9 cellular contexts compared by ENCODE assay signal in the genomic region with DNA sequence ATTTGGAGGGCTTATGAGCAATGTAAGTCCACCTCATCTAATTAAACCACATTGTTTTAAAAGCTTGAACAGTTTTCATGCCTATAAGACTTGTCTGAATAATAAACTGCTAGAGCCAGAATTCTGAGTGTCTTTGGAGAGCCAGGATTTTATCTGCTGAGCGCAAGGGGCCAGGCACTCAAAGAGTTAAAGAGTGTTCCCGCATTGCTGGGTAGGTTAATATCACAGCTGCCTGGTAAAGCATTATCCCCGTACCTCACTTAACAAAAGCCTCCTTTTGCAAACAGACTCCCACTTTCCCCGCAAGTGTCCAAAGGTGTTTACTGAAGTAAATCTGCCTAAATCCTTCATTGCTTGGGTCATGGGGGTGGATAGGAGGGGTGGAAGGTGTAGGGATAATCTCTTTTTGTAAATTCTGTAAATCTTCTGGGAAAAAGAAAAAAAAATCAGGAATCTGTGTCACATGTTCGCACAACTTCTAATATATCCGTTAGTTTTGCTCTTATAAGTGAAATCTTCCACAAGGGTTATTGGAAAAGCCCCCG. TPM values are rescaled to one million over a fixed set of nuclear protein-coding genes. Genes with fewer than 3 reads are reported as not detected.
DNase-seq lines count a peak whose midpoint lies in the region; ATAC-seq and TF ChIP-seq lines count a peak whose summit lies in the region.
"Had no signal": no experiment of that assay in that cellular context is flagged by ENCODE, and none has a peak within 500 bp of the region (broad histone marks: within the 10 kb centered on the region; RNA-seq: fewer than 3 reads in every experiment).

No MANE protein-coding gene starts in this region.

- H3K9me3 ChIP-seq in muscle layer of duodenum (ENCODE audit: control insufficient read depth in 1 of 2, low read length in 2 of 2) (no peaks in the 10 kb centered on the region), transverse colon (no peaks in the 10 kb centered on the region)
- H3K9me3 ChIP-seq: SK-N-SH had no signal

- H3K27me3 ChIP-seq in muscle layer of duodenum (ENCODE audit: low read depth, low read length) (no peaks in the 10 kb centered on the region), transverse colon (peaks cover 48% of the 10 kb centered on the region)

- peaks cover 69% of the 10 kb centered on the region for H3K4me1 Mint-ChIP-seq in activated T-cell treated with anti-CD3 and anti-CD28 coated beads, Interleukin-2, amount 50 U/mL, for 4 hours (ENCODE audit: low read depth)

- H3K27me3 Mint-ChIP-seq in activated T-cell treated with anti-CD3 and anti-CD28 coated beads, Interleukin-2, amount 50 U/mL, for 4 hours (ENCODE audit: low read depth): peaks cover 39% of the 10 kb centered on the region

- H3K27ac ChIP-seq in coronary artery (peak overlapping the region; percentile 86 to 93), muscle layer of duodenum (ENCODE audit: low read length) (peak overlapping the region; percentile 97), transverse colon (peak overlapping the region; percentile 87 to 91 (median 88)), RWPE1 (no peak overlapping the region)

- TF ChIP-seq EP300 in transverse colon (IDR thresholded peaks at IDR 0.05; ENCODE audit: low read depth): no peak

- H3K4me1 ChIP-seq in muscle layer of duodenum (ENCODE audit: control insufficient read depth in 1 of 2, insufficient read depth in 2 of 2, low read length in 2 of 2) (peaks cover 10 to 13% of the 10 kb centered on the region in 2 donors), transverse colon (peaks cover 0 to 21% (median 0%) of the 10 kb centered on the region in 4 donors)

- no peaks in the 10 kb centered on the region for H3K9me3 Mint-ChIP-seq in activated T-cell treated with anti-CD3 and anti-CD28 coated beads, Interleukin-2, amount 50 U/mL, for 4 hours

- POLR2A ChIA-PET in RWPE1 (lab: Yijun Ruan, JAX; ENCODE audit: low non-redundant PET): no interaction called here

- peaks cover 3% of the 10 kb centered on the region for H3K36me3 Mint-ChIP-seq in activated T-cell treated with anti-CD3 and anti-CD28 coated beads, Interleukin-2, amount 50 U/mL, for 4 hours (ENCODE audit: insufficient read depth)

- 51 to 55% methylated on average over 5 to 7 of the region's 7 CpGs for WGBS in transverse colon (ENCODE audit: low coverage in 1 of 2), 2 donors

- H3K4me3 Mint-ChIP-seq in activated T-cell treated with anti-CD3 and anti-CD28 coated beads, Interleukin-2, amount 50 U/mL, for 4 hours: peak overlapping the region; percentile 39

- H3K4me3 ChIP-seq in coronary artery: peak overlapping the region; percentile 78
- H3K4me3 ChIP-seq in muscle layer of duodenum (ENCODE audit: low read depth in 1 of 2, low read length in 2 of 2): peak overlapping the region; percentile 24 to 40
- no peak overlapping the region for H3K4me3 ChIP-seq in transverse colon

- no peak for ATAC-seq in activated T-cell treated with anti-CD3 and anti-CD28 coated beads, Interleukin-2, amount 50 U/mL, for 4 hours

- in situ Hi-C loops in transverse colon (cut with MboI; ENCODE audit: low pct_ligation_motif_present in 1 of 4, low pct_unique_long_range_greater_than_20kb in 1 of 4, low sequenced_read_pairs in 3 of 4): loop anchor here in 2 of 4 donors (25.0 kb wide), 2 partner anchors 572 to 1253 kb away; no protein-coding TSS in a partner anchor

- TF ChIP-seq CTCF in coronary artery (IDR thresholded peaks at IDR 0.05) (no peak), transverse colon (IDR thresholded peaks at IDR 0.05) (no peak), RWPE1 (conservative IDR thresholded peaks at IDR 0.05; ENCODE audit: low read depth) (no peak)

- no peak for DNase-seq in activated T-cell treated with anti-CD3 and anti-CD28 coated beads, Interleukin-2, amount 50 U/mL, for 4 hours
- DNase-seq in activated T-cell treated with anti-CD3 and anti-CD28 coated beads, Interleukin-2, amount 50 U/mL, for 1 hour: no peak
- DNase-seq in coronary artery (ENCODE audit: low spot score): no peak
- DNase-seq in transverse colon: no peak
- no peak for DNase-seq in stimulated activated CD4-positive, alpha-beta T cell treated with anti-CD3 and anti-CD28 coated beads, Interleukin-12 subunit alpha, Interleukin-12 subunit beta, amount 100 ng/mL, for 4 hours
- DNase-seq in SHP77 treated with DMSO at 0.1 percent for 48 hours (lab: John Stamatoyannopoulos, UW): no peak
- DNase-seq in RWPE1 (ENCODE audit: low spot score): no peak
- DNase-seq: SK-N-SH had no signal

- no peak for TF ChIP-seq POLR2A in transverse colon (IDR thresholded peaks at IDR 0.05)

- H3K36me3 ChIP-seq in muscle layer of duodenum (ENCODE audit: control insufficient read depth in 1 of 2, insufficient read depth in 2 of 2, low read length in 2 of 2): no peaks in the 10 kb centered on the region
- H3K36me3 ChIP-seq in transverse colon: no peaks in the 10 kb centered on the region

- CTCF ChIA-PET in RWPE1 (lab: Yijun Ruan, JAX): no interaction called here

- intact Hi-C loops in transverse colon (cut with DNase I; ENCODE audit: low total_unique reads): no loop called here

RNA-seq across cellular contexts. Expression of a gene that starts 10.8 kb away (rescaled TPM):
- 10 to 100 TPM; 14.4 to 35.9 (median 25.1) TPM for total RNA-seq in activated T-cell treated with anti-CD3 and anti-CD28 coated beads, Interleukin-2, amount 50 U/mL, for 4 hours
- 10 to 100 TPM; 19.8 to 69.6 (median 42.9) TPM for total RNA-seq in transverse colon

Comparison
In these comparisons a context has a peak if more than half of its experiments do, and no peak if none do; other contexts are left out.
1. H3K4me3 ChIP-seq: peak in coronary artery (single experiment) and muscle layer of duodenum (2 of 2); none in transverse colon (0 of 4).